ENCODE assay signal across 13 cellular contexts in the genomic region with DNA sequence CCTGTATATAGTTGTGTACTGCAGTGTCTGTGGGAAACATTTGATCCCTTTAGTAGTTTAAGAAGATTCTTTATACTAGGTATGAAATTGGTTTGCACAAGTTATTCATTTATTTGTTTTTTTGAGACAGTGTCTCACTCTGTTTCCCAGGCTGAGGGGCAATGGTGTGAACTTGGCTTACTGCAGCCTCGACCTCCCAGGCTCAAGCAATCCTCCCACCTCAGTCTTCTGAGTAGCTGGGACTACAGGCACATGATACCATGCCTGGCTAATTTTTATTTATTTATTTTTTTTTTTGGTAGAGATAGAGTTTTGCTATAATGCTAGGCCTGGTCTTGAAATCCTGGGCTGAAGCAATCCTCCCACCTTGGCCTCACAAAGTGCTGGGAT.
"Had no signal": no experiment of that assay in that cellular context is flagged by ENCODE, and none has a peak within 500 bp of the region (broad histone marks: within the 10 kb centered on the region; RNA-seq: fewer than 3 reads in every experiment).

No MANE protein-coding gene starts in this region.

- FAIRE-seq: frontal cortex, kidney, small intestine had no signal

- H3K36me3 ChIP-seq: adrenal gland, tibial artery had no signal

- H3K27ac ChIP-seq: tibial artery had no signal

- H3K27me3 ChIP-seq: adrenal gland, tibial artery had no signal

- H3K4me1 ChIP-seq: tibial artery had no signal

- H3K4me3 ChIP-seq: adrenal gland, tibial artery had no signal

- DNase-seq: activated CD4-positive, alpha-beta T cell treated with anti-CD3 and anti-CD28 coated beads, Interleukin-2, amount 10 ng/mL, durations not matched to agents 24 days and 14 days; activated naive CD4-positive, alpha-beta T cell treated with anti-CD3 and anti-CD28 coated beads, Interleukin-2, amount 50 U/mL, for 16 hours; activated T-cell treated with anti-CD3 and anti-CD28 coated beads for 4 hours; cerebellar nuclear complex; endodermal cell; kidney; retina; small intestine; tibial artery had no signal

- ATAC-seq: stimulated activated effector memory CD8-positive, alpha-beta T cell treated with anti-CD3 and anti-CD28 coated beads, Interleukin-12 subunit alpha, Interleukin-12 subunit beta, amount 100 ng/mL, for 72 hours; WTC11 had no signal

- H3K9me3 ChIP-seq: adrenal gland had no signal
